In the genomic region with DNA sequence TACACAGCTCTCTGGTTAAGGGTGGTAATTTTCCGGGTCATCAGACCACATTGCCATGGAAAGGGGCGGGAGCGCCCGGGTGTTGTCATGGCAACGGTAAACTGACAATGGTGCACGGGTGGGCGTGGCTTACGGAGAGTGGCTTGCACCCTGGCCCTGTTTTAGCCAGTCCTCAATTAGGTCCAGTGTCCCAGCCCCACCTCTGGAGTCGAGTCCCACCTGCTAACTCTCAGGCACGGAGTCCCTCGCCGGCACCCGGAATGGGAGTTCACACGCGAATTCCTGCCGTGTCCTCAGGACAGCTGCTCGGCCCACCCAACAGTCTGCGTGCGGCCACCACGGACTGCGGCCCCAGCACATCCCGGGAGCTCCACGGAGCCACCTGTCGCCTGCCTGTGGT, we compare ENCODE assay signal across 23 cellular contexts. TPM values are rescaled to one million over a fixed set of nuclear protein-coding genes. Genes with fewer than 3 reads are reported as not detected.
"Had no signal": no experiment of that assay in that cellular context is flagged by ENCODE, and none has a peak within 500 bp of the region (broad histone marks: within the 10 kb centered on the region; RNA-seq: fewer than 3 reads in every experiment).

No MANE protein-coding gene starts in this region.

- H3K36me3 ChIP-seq: thyroid gland had no signal

- FAIRE-seq: colon, keratinocyte had no signal

- H3K4me1 ChIP-seq: body of pancreas, left ventricle myocardium inferior, parathyroid adenoma, thyroid gland had no signal

- H3K27ac ChIP-seq: body of pancreas, left ventricle myocardium inferior, parathyroid adenoma, thyroid gland had no signal

- H3K9ac ChIP-seq: parathyroid adenoma had no signal

- ATAC-seq: activated T-cell treated with anti-CD3 and anti-CD28 coated beads, Interleukin-2, amount 50 U/mL, for 4 hours; body of pancreas; mucosa of descending colon; naive thymus-derived CD8-positive, alpha-beta T cell had no signal

- H3K4me3 ChIP-seq: body of pancreas, dorsolateral prefrontal cortex, left ventricle myocardium inferior, mucosa of descending colon, thyroid gland had no signal

- H3K27me3 ChIP-seq: body of pancreas, dorsolateral prefrontal cortex, thyroid gland had no signal

- H2AFZ ChIP-seq: parathyroid adenoma had no signal

- DNase-seq: activated CD4-positive, alpha-beta T cell treated with anti-CD3 and anti-CD28 coated beads, Interleukin-2, amount 10 ng/mL, durations not matched to agents 24 days and 14 days; activated CD8-positive, alpha-beta memory T cell treated with anti-CD3 and anti-CD28 coated beads, Interleukin-2, amount 50 U/mL, for 4 hours; activated naive CD4-positive, alpha-beta T cell treated with anti-CD3 and anti-CD28 coated beads for 36 hours; activated T-cell treated with anti-CD3 and anti-CD28 coated beads, Interleukin-2, amount 50 U/mL, for 4 hours; body of pancreas; caudate nucleus; dorsolateral prefrontal cortex; foreskin melanocyte; glutamatergic neuron; hypothalamus; left ventricle myocardium inferior; mammary epithelial cell; mucosa of descending colon; naive thymus-derived CD8-positive, alpha-beta T cell; stimulated activated CD4-positive, alpha-beta T cell treated with anti-CD3 and anti-CD28 coated beads, Interleukin-12 subunit alpha, Interleukin-12 subunit beta, amount 100 ng/mL, for 4 hours; stimulated activated CD4-positive, alpha-beta T cell treated with anti-CD3 and anti-CD28 coated beads, Interleukin-1b, Interleukin-23, amount 100 ng/mL, for 48 hours; stimulated activated CD8-positive, alpha-beta memory T cell treated with anti-CD3 and anti-CD28 coated beads, Interleukin-4, amount 100 ng/mL, for 48 hours; stimulated activated naive CD4-positive, alpha-beta T cell; T1000; thyroid gland had no signal

- H3K79me2 ChIP-seq: parathyroid adenoma had no signal

- H3K9me3 ChIP-seq: body of pancreas, left ventricle myocardium inferior, mucosa of descending colon, thyroid gland had no signal

RNA-seq across cellular contexts. Expression of a gene that starts 58.3 kb away (rescaled TPM):
- polyA plus RNA-seq: naive thymus-derived CD8-positive, alpha-beta T cell had no signal
